In genomic region chr14:77007975-77008421, GRCh38 we compare ENCODE assay signal across 9 cellular contexts. TPM values are rescaled to one million over a fixed set of nuclear protein-coding genes. Genes with fewer than 3 reads are reported as not detected.
A peak's percentile ranks its signal among the peaks of the same experiment; 100 is the strongest.
DNase-seq lines count a peak whose midpoint lies in the region; ATAC-seq, FAIRE-seq and TF ChIP-seq lines count a peak whose summit lies in the region.
"Had no signal": no experiment of that assay in that cellular context is flagged by ENCODE, and none has a peak within 500 bp of the region (broad histone marks: within the 10 kb centered on the region; RNA-seq: fewer than 3 reads in every experiment).

No MANE protein-coding gene starts in this region.

- no peak for TF ChIP-seq EP300 in suprapubic skin (IDR thresholded peaks at IDR 0.05)

- FAIRE-seq in keratinocyte (lab: Jason Lieb, UNC) = peak; percentile 73
- FAIRE-seq in H54 (lab: Jason Lieb, UNC) = no peak
- no peak for FAIRE-seq in urothelium cell line (lab: Jason Lieb, UNC)

- no peaks in the 10 kb centered on the region for H3K9me1 ChIP-seq in keratinocyte (ENCODE audit: control insufficient read depth, extremely low read depth, insufficient read depth, low read length)

- H3K36me3 ChIP-seq in keratinocyte (ENCODE audit: control insufficient read depth in 2 of 2, extremely low read depth in 1 of 2, insufficient read depth in 2 of 2, low read length in 2 of 2) = no peaks in the 10 kb centered on the region
- no peaks in the 10 kb centered on the region for H3K36me3 ChIP-seq in suprapubic skin
- H3K36me3 ChIP-seq: neural progenitor cell had no signal

- peak overlapping the region; percentile 48 for H3K9ac ChIP-seq in keratinocyte (ENCODE audit: control insufficient read depth, extremely low read depth, insufficient read depth, low read length)
- H3K9ac ChIP-seq: neural progenitor cell had no signal

- TF ChIP-seq CTCF in VCaP (conservative IDR thresholded peaks at IDR 0.05) (no peak), keratinocyte (optimal IDR thresholded peaks at IDR 0.05 in 1 of 3, IDR thresholded peaks at IDR 0.05 in 1 of 3, conservative IDR thresholded peaks at IDR 0.05 in 1 of 3; ENCODE audit: extremely low read depth in 1 of 3, insufficient read depth in 2 of 3, low read length in 3 of 3) (no peak), suprapubic skin (IDR thresholded peaks at IDR 0.05) (no peak)

- no peak for ATAC-seq in GM21367 (IDR thresholded peaks at IDR 0.05; ENCODE audit: unreplicated experiment)

- DNase-seq in LoVo (ENCODE audit: low spot score) (peak; percentile 27), keratinocyte (ENCODE audit: low read depth, low spot score) (no peak), suprapubic skin (ENCODE audit: low spot score in 2 of 2) (no peak), H54 (ENCODE audit: insufficient read length, low spot score) (no peak), urothelium cell line (ENCODE audit: low spot score) (no peak)
- DNase-seq: NCI-H446 had no signal

- no peak for TF ChIP-seq POLR2A in suprapubic skin (IDR thresholded peaks at IDR 0.05)
- TF ChIP-seq POLR2A in H54 (IDR thresholded peaks at IDR 0.05; ENCODE audit: low read depth, low read length) = no peak

- 53% methylated on average over 2 of the region's 3 CpGs for WGBS in suprapubic skin

- H3K9me3 ChIP-seq in keratinocyte (ENCODE audit: control insufficient read depth, low read depth, low read length) (no peaks in the 10 kb centered on the region), suprapubic skin (no peaks in the 10 kb centered on the region)

- H3K27ac ChIP-seq in VCaP (peak overlapping the region; percentile 100), keratinocyte (ENCODE audit: control insufficient read depth, insufficient read depth, low read length) (peak overlapping the region; percentile 79), suprapubic skin (peak overlapping the region; percentile 88)
- H3K27ac ChIP-seq: neural progenitor cell had no signal

- dilution Hi-C loops in keratinocyte (cut with MboI; ENCODE audit: extremely low pct_ligation_motif_present, low sequenced_read_pairs) = no loop called here

- peak overlapping the region; percentile 79 for H3K4me2 ChIP-seq in keratinocyte (ENCODE audit: control insufficient read depth, extremely low read depth, insufficient read depth, low read depth, low read length)
- H3K4me2 ChIP-seq: neural progenitor cell had no signal

- no peaks in the 10 kb centered on the region for H3K79me2 ChIP-seq in keratinocyte (ENCODE audit: control insufficient read depth, insufficient read depth, low read length)

- peak overlapping the region; percentile 5 for H2AFZ ChIP-seq in keratinocyte (ENCODE audit: control insufficient read depth, low read length)
- H2AFZ ChIP-seq: neural progenitor cell had no signal

- no peaks in the 10 kb centered on the region for H4K20me1 ChIP-seq in keratinocyte (ENCODE audit: control insufficient read depth, extremely low read depth, insufficient read depth, low read length)

- H3K4me1 ChIP-seq in keratinocyte (ENCODE audit: control insufficient read depth, extremely low read depth, insufficient read depth, low read length) = peaks cover 46% of the 10 kb centered on the region
- H3K4me1 ChIP-seq in suprapubic skin = peaks cover 62% of the 10 kb centered on the region

- peak overlapping the region in 1 of 3 experiments; percentile 39 for H3K4me3 ChIP-seq in keratinocyte (ENCODE audit: control insufficient read depth in 2 of 3, extremely low read depth in 1 of 3, insufficient read depth in 2 of 3, low read depth in 1 of 3, low read length in 3 of 3)
- H3K4me3 ChIP-seq in suprapubic skin = no peak overlapping the region
- H3K4me3 ChIP-seq: neural progenitor cell had no signal

- H3K27me3 ChIP-seq in keratinocyte (ENCODE audit: control insufficient read depth, extremely low read depth, insufficient read depth, low read length) = no peaks in the 10 kb centered on the region
- no peaks in the 10 kb centered on the region for H3K27me3 ChIP-seq in suprapubic skin
- H3K27me3 ChIP-seq: neural progenitor cell had no signal

RNA-seq across cellular contexts. Expression of gene IRF2BPL, which starts 20.5 kb away (rescaled TPM):
- 4.2 to 6.8 TPM (median 5.6 TPM) in 3 replicates for polyA plus RNA-seq in keratinocyte
- polyA plus RNA-seq in keratinocyte (2011; ENCODE audit: low read depth) = 4.0 TPM
- 3.3 and 6.7 TPM in 2 replicates for polyA plus RNA-seq in keratinocyte (2011; cell fraction: cytosol; rRNA removed)
- 7.0 and 9.5 TPM in 2 replicates for polyA plus RNA-seq in keratinocyte (2011; cell fraction: nucleus; rRNA removed)
- polyA plus RNA-seq in keratinocyte (2012; ENCODE audit: low replicate concordance) = 9.0 and 15.9 TPM in 2 replicates
- polyA minus RNA-seq in keratinocyte = 3.6 to 8.6 TPM (median 4.1 TPM) in 3 replicates
- polyA minus RNA-seq in keratinocyte (2011; cell fraction: cytosol; rRNA and poly(A)+ RNA removed) = 20.3 TPM
- polyA minus RNA-seq in keratinocyte (2011; cell fraction: nucleus; rRNA and poly(A)+ RNA removed) = 11.1 and 12.7 TPM in 2 replicates
- total RNA-seq in suprapubic skin = 10 to 100 TPM; 44.7 to 72.7 (median 65.6) TPM
